Comparison of ENCODE assay signal across 19 cellular contexts in the genomic region with DNA sequence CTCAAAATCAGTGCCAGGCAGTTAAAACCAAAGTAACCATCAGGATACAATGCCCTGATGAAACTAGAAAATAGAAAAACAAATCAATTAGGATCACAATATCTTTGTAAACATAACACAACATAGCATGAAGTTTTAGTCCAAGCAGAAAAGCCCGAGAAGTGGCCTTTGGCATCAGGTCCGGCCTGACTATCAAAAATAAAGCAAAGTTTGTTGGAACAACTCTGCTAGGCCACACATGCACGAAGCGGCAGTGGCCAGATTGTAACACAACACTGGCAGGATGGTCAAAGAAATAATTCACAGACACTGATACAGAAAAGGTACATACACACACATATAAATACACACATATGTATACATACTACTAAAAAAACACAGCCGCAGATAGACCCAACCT. TPM values are rescaled to one million over a fixed set of nuclear protein-coding genes. Genes with fewer than 3 reads are reported as not detected.
DNase-seq lines count a peak whose midpoint lies in the region; ATAC-seq, FAIRE-seq and TF ChIP-seq lines count a peak whose summit lies in the region.
"Had no signal": no experiment of that assay in that cellular context is flagged by ENCODE, and none has a peak within 500 bp of the region (broad histone marks: within the 10 kb centered on the region; RNA-seq: fewer than 3 reads in every experiment).

No MANE protein-coding gene starts in this region.

- H3K4me2 ChIP-seq in HepG2 (ENCODE audit: low read depth, low read length): no peak overlapping the region
- no peak overlapping the region for H3K4me2 ChIP-seq in trophoblast cell (ENCODE audit: low read length)
- H3K4me2 ChIP-seq: A549, BLaER1 had no signal

- H4K8ac ChIP-seq in trophoblast cell (ENCODE audit: low read depth, low read length): no peak overlapping the region

- H3K36me3 ChIP-seq in liver (ENCODE audit: control insufficient read depth in 4 of 4, insufficient read depth in 3 of 4, low read depth in 1 of 4, low read length in 3 of 4): no peaks in the 10 kb centered on the region
- H3K36me3 ChIP-seq in HepG2 (replicated peaks in 1 of 2; ENCODE audit: control insufficient read depth in 1 of 2, insufficient read depth in 2 of 2, low read length in 2 of 2): no peaks in the 10 kb centered on the region
- H3K36me3 ChIP-seq in muscle layer of colon (ENCODE audit: insufficient read depth, low read length): no peaks in the 10 kb centered on the region
- peaks cover 0 to 4% of the 10 kb centered on the region in 2 experiments for H3K36me3 ChIP-seq in trophoblast cell (ENCODE audit: control insufficient read depth in 1 of 2, insufficient read depth in 2 of 2, low read length in 2 of 2)
- H3K36me3 ChIP-seq in upper lobe of right lung: no peaks in the 10 kb centered on the region
- H3K36me3 ChIP-seq: BLaER1, HAP-1 had no signal

- TF ChIP-seq EP300 in HepG2 (IDR thresholded peaks at IDR 0.05; ENCODE audit: low read depth in 2 of 2, low read length in 2 of 2): no peak
- TF ChIP-seq EP300 in HepG2 (CRISPR knock-in tag; IDR thresholded peaks at IDR 0.05; ENCODE audit: borderline replicate concordance): no peak

- H3K14ac ChIP-seq in trophoblast cell (ENCODE audit: low read length): no peak overlapping the region

- 47% methylated on average over 5 of the region's 5 CpGs for WGBS in liver
- WGBS in HepG2 (ENCODE audit: low lambda C conversion rate): 97% methylated on average over 5 of the region's 5 CpGs
- WGBS in trophoblast cell (ENCODE audit: extremely low coverage, insufficient coverage, insufficient read length): no CpG with 5 or more reads among the region's 5 CpGs

- H3K4me1 ChIP-seq in liver (ENCODE audit: control insufficient read depth in 4 of 4, insufficient read depth in 4 of 4, low read length in 3 of 4): peaks cover 0 to 8% (median 3%) of the 10 kb centered on the region in 4 donors
- peaks cover 35% of the 10 kb centered on the region for H3K4me1 ChIP-seq in HepG2 (ENCODE audit: insufficient read depth, low read length)
- peaks cover 37% of the 10 kb centered on the region for H3K4me1 ChIP-seq in muscle layer of colon (ENCODE audit: insufficient read depth, low read length)
- H3K4me1 ChIP-seq in trophoblast cell (ENCODE audit: control insufficient read depth in 1 of 2, insufficient read depth in 2 of 2, low read length in 2 of 2): peaks cover 6 to 9% of the 10 kb centered on the region in 2 experiments
- no peaks in the 10 kb centered on the region for H3K4me1 ChIP-seq in upper lobe of right lung
- H3K4me1 ChIP-seq: BLaER1 had no signal

- no peak overlapping the region for H3K18ac ChIP-seq in trophoblast cell (ENCODE audit: low read length)

- no peak overlapping the region for H2AK5ac ChIP-seq in trophoblast cell (ENCODE audit: low read length)

- H3K27ac ChIP-seq in liver (ENCODE audit: low read depth in 1 of 2, low read length in 2 of 2) (no peak overlapping the region), HepG2 (ENCODE audit: extremely low read length, insufficient read depth, low read length) (no peak overlapping the region), muscle layer of colon (ENCODE audit: low read depth, low read length) (peak overlapping the region; percentile 17), trophoblast cell (ENCODE audit: low read depth, low read length) (no peak overlapping the region), upper lobe of right lung (no peak overlapping the region)
- H3K27ac ChIP-seq: 22Rv1, A549, BLaER1, GM23248 had no signal

- no peak overlapping the region for H2AFZ ChIP-seq in HepG2 (ENCODE audit: low read length)
- H2AFZ ChIP-seq in trophoblast cell (ENCODE audit: insufficient read depth, low read length, poor library complexity): no peak overlapping the region
- H2AFZ ChIP-seq: GM23248 had no signal

- H3K4me3 ChIP-seq in liver (ENCODE audit: low read depth in 1 of 3, low read length in 3 of 3) (no peak overlapping the region), HepG2 (replicated peaks in 1 of 3; ENCODE audit: insufficient read depth in 1 of 3, low read depth in 2 of 3, low read length in 3 of 3) (no peak overlapping the region), muscle layer of colon (ENCODE audit: low read depth in 1 of 2, low read length in 2 of 2) (no peak overlapping the region), trophoblast cell (ENCODE audit: low read depth, low read length) (no peak overlapping the region), upper lobe of right lung (no peak overlapping the region)
- H3K4me3 ChIP-seq: A549, BLaER1, GM12878, GM23248, HAP-1 had no signal

- H4K12ac ChIP-seq in trophoblast cell (ENCODE audit: low read depth, low read length): no peak overlapping the region

- intact Hi-C loops in HepG2 (cut with micrococcal nuclease; ENCODE audit: unreplicated experiment): no loop called here
- intact Hi-C loops in cardiac septum (cut with DNase I): no loop called here
- intact Hi-C loops in upper lobe of right lung (cut with DNase I): no loop called here

- TF ChIP-seq RAD21 in liver (IDR thresholded peaks at IDR 0.05) (no peak), HepG2 (CRISPR knock-in tag; IDR thresholded peaks at IDR 0.05) (no peak)

- peak overlapping the region; percentile 76 for H3K4ac ChIP-seq in trophoblast cell (ENCODE audit: low read depth, low read length)

- no peaks in the 10 kb centered on the region for H4K20me1 ChIP-seq in HepG2 (ENCODE audit: insufficient read depth, low read length)
- H4K20me1 ChIP-seq: BLaER1 had no signal

- CTCF ChIA-PET in HepG2 (lab: Yijun Ruan, JAX; ENCODE audit: low intra/inter-chr PET ratio, low total read pairs): no interaction called here

- no peak for DNase-seq in HepG2 (ENCODE audit: low spot score)
- no peak for DNase-seq in trophoblast cell
- no peak for DNase-seq in cardiac septum (ENCODE audit: low spot score)
- DNase-seq in upper lobe of right lung: no peak
- DNase-seq: CD4-positive, alpha-beta memory T cell; DND-41; EL; GM23248 had no signal

- H2BK120ac ChIP-seq in trophoblast cell (ENCODE audit: insufficient read depth, low read length, poor library complexity): no peak overlapping the region

- in situ Hi-C loops in HepG2 (cut with HindIII; ENCODE audit: extremely low pct_ligation_motif_present, low pct_unique_long_range_greater_than_20kb): no loop called here

- H3K9ac ChIP-seq in liver (ENCODE audit: low read depth in 1 of 2, low read length in 2 of 2): no peak overlapping the region
- no peak overlapping the region for H3K9ac ChIP-seq in HepG2 (ENCODE audit: insufficient read depth, low read depth, low read length)
- no peak overlapping the region for H3K9ac ChIP-seq in muscle layer of colon (ENCODE audit: low read length)
- H3K9ac ChIP-seq in trophoblast cell (ENCODE audit: low read length): no peak overlapping the region
- H3K9ac ChIP-seq: BLaER1, GM23248 had no signal

- POLR2A ChIA-PET in HepG2 (lab: Yijun Ruan, JAX): no interaction called here

- H3K23ac ChIP-seq in trophoblast cell (ENCODE audit: low read length): no peak overlapping the region

- TF ChIP-seq CTCF in liver (IDR thresholded peaks at IDR 0.05; ENCODE audit: low read depth, low read length, missing input control): no peak
- no peak for TF ChIP-seq CTCF in HepG2 (CRISPR knock-in tag; IDR thresholded peaks at IDR 0.05)
- TF ChIP-seq CTCF in upper lobe of right lung (IDR thresholded peaks at IDR 0.05): no peak

- H4K91ac ChIP-seq in trophoblast cell (ENCODE audit: low read depth, low read length): no peak overlapping the region

- H3K79me2 ChIP-seq in HepG2 (ENCODE audit: insufficient read depth, low read length) (no peaks in the 10 kb centered on the region), trophoblast cell (ENCODE audit: control insufficient read depth, insufficient read depth, low read length, poor library complexity) (peaks cover 10% of the 10 kb centered on the region)

- no peak overlapping the region for H2BK12ac ChIP-seq in trophoblast cell (ENCODE audit: low read length)

- TF ChIP-seq POLR2A in HepG2 (IDR thresholded peaks at IDR 0.05; ENCODE audit: insufficient read depth in 1 of 2, low read depth in 2 of 2, low read length in 2 of 2): no peak

- no peaks in the 10 kb centered on the region for H3K27me3 ChIP-seq in liver (ENCODE audit: control insufficient read depth in 4 of 4, insufficient read depth in 4 of 4, low read length in 3 of 4)
- no peaks in the 10 kb centered on the region for H3K27me3 ChIP-seq in HepG2 (ENCODE audit: control insufficient read depth in 1 of 2, insufficient read depth in 2 of 2, low read length in 2 of 2)
- no peaks in the 10 kb centered on the region for H3K27me3 ChIP-seq in muscle layer of colon (ENCODE audit: control insufficient read depth in 1 of 2, insufficient read depth in 2 of 2, low read length in 2 of 2)
- H3K27me3 ChIP-seq in trophoblast cell (ENCODE audit: insufficient read depth, low read length): no peaks in the 10 kb centered on the region
- H3K27me3 ChIP-seq in upper lobe of right lung: no peaks in the 10 kb centered on the region
- H3K27me3 ChIP-seq: BLaER1 had no signal

- BruUV-seq in HepG2 (replicated peaks; lab: Mats Ljungman, UMichigan): no TSS peak

- H3K79me1 ChIP-seq in trophoblast cell (ENCODE audit: low read length): no peaks in the 10 kb centered on the region

- H3K9me3 ChIP-seq in liver (ENCODE audit: control insufficient read depth in 4 of 4, low read length in 3 of 4) (no peaks in the 10 kb centered on the region), HepG2 (ENCODE audit: low read length) (no peaks in the 10 kb centered on the region), muscle layer of colon (ENCODE audit: low read length) (no peaks in the 10 kb centered on the region), trophoblast cell (ENCODE audit: insufficient read depth, low read depth, low read length) (no peaks in the 10 kb centered on the region), upper lobe of right lung (no peaks in the 10 kb centered on the region)
- H3K9me3 ChIP-seq: A549, BLaER1, HAP-1 had no signal

- no peak overlapping the region for H2BK5ac ChIP-seq in trophoblast cell (ENCODE audit: low read depth, low read length, poor library complexity)

- no peak for ATAC-seq in HepG2
- ATAC-seq in HG03025 (IDR thresholded peaks at IDR 0.05; ENCODE audit: low FRiP score, unreplicated experiment): no peak
- ATAC-seq in GM19328 (IDR thresholded peaks at IDR 0.05; ENCODE audit: unreplicated experiment): no peak
- ATAC-seq in upper lobe of right lung: no peak
- ATAC-seq: A549, GM12878 had no signal

- FAIRE-seq in HepG2 (lab: Jason Lieb, UNC): no peak
- FAIRE-seq: A549, GM12878, GM19239 had no signal

RNA-seq across cellular contexts. Expression of gene CDON, which starts 26.9 kb away (rescaled TPM):
- 1 to 10 TPM; 7.1 to 7.4 TPM for total RNA-seq in liver
- polyA plus RNA-seq in liver: under 1 TPM; 0.69 to 0.85 TPM
- total RNA-seq in HepG2 (2016; rRNA removed; fragmentation: Illumina TruSeq; extraction: Trizol): 8.4 and 12.8 TPM in 2 replicates
- total RNA-seq in HepG2 (2016; cell fraction: cytosol; rRNA removed; fragmentation: Illumina TruSeq; extraction: Trizol; ENCODE audit: low read depth): 5.5 and 5.6 TPM in 2 replicates
- total RNA-seq in HepG2 (2016; cell fraction: insoluble cytoplasmic fraction; rRNA removed; fragmentation: Illumina TruSeq; extraction: Trizol): 7.2 and 12.2 TPM in 2 replicates
- 8.7 and 10.6 TPM in 2 replicates for total RNA-seq in HepG2 (2016; cell fraction: membrane; rRNA removed; fragmentation: Illumina TruSeq; extraction: Trizol)
- total RNA-seq in HepG2 (2016; cell fraction: nucleus; rRNA removed; fragmentation: Illumina TruSeq; extraction: Trizol): 19.7 and 22.7 TPM in 2 replicates
- 7.4 and 9.6 TPM in 2 replicates for polyA plus RNA-seq in HepG2 (2011; rRNA removed)
- polyA plus RNA-seq in HepG2 (2011; cell fraction: cytosol; rRNA removed): 5.5 and 6.9 TPM in 2 replicates
- polyA plus RNA-seq in HepG2 (2011; cell fraction: nucleus; rRNA removed): 10.3 and 11.2 TPM in 2 replicates
- polyA plus RNA-seq in HepG2 (2012): 9.3 and 10.1 TPM in 2 replicates
- 0.72 and 1.7 TPM in 2 replicates for polyA plus RNA-seq in HepG2 (2016; cell fraction: cytosol; fragmentation: Illumina TruSeq; extraction: Trizol; ENCODE audit: low read depth)
- polyA plus RNA-seq in HepG2 (2016; cell fraction: insoluble cytoplasmic fraction; fragmentation: Illumina TruSeq; extraction: Trizol; ENCODE audit: low read depth): 3.3 and 4.5 TPM in 2 replicates
- polyA plus RNA-seq in HepG2 (2016; cell fraction: membrane; fragmentation: Illumina TruSeq; extraction: Trizol; ENCODE audit: low read depth): 1.6 and 1.9 TPM in 2 replicates
- 15.3 and 16.2 TPM in 2 replicates for polyA plus RNA-seq in HepG2 (2016; cell fraction: nucleus; fragmentation: Illumina TruSeq; extraction: Trizol; ENCODE audit: insufficient read depth, low read depth)
- 12.8 and 28.4 TPM in 2 replicates for polyA minus RNA-seq in HepG2 (2011; rRNA and poly(A)+ RNA removed; ENCODE audit: low replicate concordance)
- 14.0 and 17.1 TPM in 2 replicates for polyA minus RNA-seq in HepG2 (2011; cell fraction: cytosol; rRNA and poly(A)+ RNA removed)
- 27.6 and 31.0 TPM in 2 replicates for polyA minus RNA-seq in HepG2 (2011; cell fraction: nucleus; rRNA and poly(A)+ RNA removed)
- 41.5 and 45.5 TPM in 2 replicates for polyA plus RNA-seq in trophoblast cell (2013)
- 4.4 TPM for total RNA-seq in cardiac septum
- 13.3 TPM for total RNA-seq in upper lobe of right lung
- polyA plus RNA-seq: CD14-positive monocyte had no signal
